Comparison of ENCODE assay signal across 8 cellular contexts in the genomic region with DNA sequence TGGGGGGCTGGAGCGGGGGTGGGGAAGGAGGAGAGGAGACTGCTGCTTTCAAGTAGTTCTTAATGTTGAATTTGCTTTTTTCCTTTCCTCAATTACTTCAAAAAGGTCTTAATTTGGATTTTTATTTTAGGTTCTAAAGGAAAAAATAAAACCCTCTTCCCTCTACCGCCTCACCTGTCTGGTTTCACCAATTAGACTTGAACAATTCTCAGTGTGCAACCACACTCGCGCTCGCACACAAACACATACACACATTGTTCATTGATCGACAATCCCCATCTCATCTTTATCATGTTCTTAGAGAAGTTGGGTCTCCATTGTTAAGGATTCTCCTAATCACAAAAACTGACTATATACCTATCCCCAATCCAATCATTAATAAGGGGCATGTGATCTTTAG.
DNase-seq lines count a peak whose midpoint lies in the region; TF ChIP-seq lines count a peak whose summit lies in the region.

No MANE protein-coding gene starts in this region.

- DNase-seq in BE2C: no peak
- DNase-seq in cerebellar cortex (ENCODE audit: low spot score): no peak
- no peak for DNase-seq in NCI-H2171 treated with DMSO at 0.1 percent for 48 hours (lab: John Stamatoyannopoulos, UW)
- no peak for DNase-seq in DMS153 (lab: John Stamatoyannopoulos, UW)
- no peak for DNase-seq in NCI-H187 (lab: John Stamatoyannopoulos, UW)

- H3K4me1 ChIP-seq in BE2C: peaks cover 15% of the 10 kb centered on the region
- peaks cover 10 to 16% of the 10 kb centered on the region in 2 donors for H3K4me1 ChIP-seq in duodenal mucosa (ENCODE audit: control insufficient read depth in 1 of 2, insufficient read depth in 2 of 2, low read length in 2 of 2)

- H3K36me3 ChIP-seq in BE2C (no peaks in the 10 kb centered on the region), KOPT-K1 (ENCODE audit: insufficient read depth, low read length) (no peaks in the 10 kb centered on the region), duodenal mucosa (ENCODE audit: control insufficient read depth in 1 of 2, insufficient read depth in 2 of 2, low read length in 2 of 2) (no peaks in the 10 kb centered on the region), neural cell (ENCODE audit: insufficient read depth, low read length) (no peaks in the 10 kb centered on the region)

- H2AFZ ChIP-seq in neural cell (ENCODE audit: low read depth, low read length): no peak overlapping the region

- no peak for TF ChIP-seq EP300 in neural cell (conservative IDR thresholded peaks at IDR 0.05; ENCODE audit: poor library complexity, severe bottlenecking)

- H3K79me2 ChIP-seq in neural cell (replicated peaks; ENCODE audit: insufficient read depth, low read length): no peaks in the 10 kb centered on the region

- H3K27ac ChIP-seq in KOPT-K1 (ENCODE audit: low read depth, low read length, poor library complexity, severe bottlenecking): peak overlapping the region; percentile 99
- no peak overlapping the region for H3K27ac ChIP-seq in duodenal mucosa (ENCODE audit: low read depth, low read length)
- peak overlapping the region; percentile 79 for H3K27ac ChIP-seq in neural cell (ENCODE audit: low read length)

- H4K20me1 ChIP-seq in neural cell (ENCODE audit: insufficient read depth): peaks cover 3% of the 10 kb centered on the region

- TF ChIP-seq RAD21 in neural cell (conservative IDR thresholded peaks at IDR 0.05): no peak

- H3K4me2 ChIP-seq in neural cell (ENCODE audit: low read length): peak overlapping the region; percentile 50

- peak overlapping the region; percentile 52 to 83 for H3K9ac ChIP-seq in duodenal mucosa (ENCODE audit: low read depth in 1 of 2, low read length in 2 of 2)
- peak overlapping the region; percentile 73 for H3K9ac ChIP-seq in neural cell (ENCODE audit: low read length)

- H3K9me2 ChIP-seq in neural cell (ENCODE audit: insufficient read depth, low read length): no peaks in the 10 kb centered on the region

- peaks cover 15% of the 10 kb centered on the region for H3F3A ChIP-seq in neural cell (ENCODE audit: insufficient read depth, low read length, poor library complexity, severe bottlenecking)

- peak overlapping the region; percentile 56 for H3K4me3 ChIP-seq in BE2C (ENCODE audit: low read depth, low read length)
- peak overlapping the region; percentile 67 to 81 for H3K4me3 ChIP-seq in duodenal mucosa (ENCODE audit: low read depth in 1 of 2, low read length in 2 of 2)
- peak overlapping the region; percentile 73 for H3K4me3 ChIP-seq in neural cell (ENCODE audit: low read length)

- TF ChIP-seq CTCF in BE2C (IDR thresholded peaks at IDR 0.05; ENCODE audit: low read depth, low read length) (no peak), neural cell (IDR thresholded peaks at IDR 0.05; ENCODE audit: poor library complexity, severe bottlenecking) (no peak)

- no peaks in the 10 kb centered on the region for H3K27me3 ChIP-seq in BE2C
- no peaks in the 10 kb centered on the region for H3K27me3 ChIP-seq in duodenal mucosa (ENCODE audit: control insufficient read depth in 1 of 2, insufficient read depth in 2 of 2, low read length in 2 of 2)
- H3K27me3 ChIP-seq in neural cell (ENCODE audit: insufficient read depth, low read depth, low read length): no peaks in the 10 kb centered on the region

- H3K9me3 ChIP-seq in BE2C (no peaks in the 10 kb centered on the region), KOPT-K1 (ENCODE audit: insufficient read depth, low read length, poor library complexity, severe bottlenecking) (no peaks in the 10 kb centered on the region), duodenal mucosa (ENCODE audit: control insufficient read depth in 1 of 2, low read length in 2 of 2) (no peaks in the 10 kb centered on the region), neural cell (ENCODE audit: low read length) (no peaks in the 10 kb centered on the region)

TF ChIP-seq in neural cell, 6 proteins besides CTCF, POLR2A, EP300 and RAD21:
- TF ChIP-seq, protein P1, sequence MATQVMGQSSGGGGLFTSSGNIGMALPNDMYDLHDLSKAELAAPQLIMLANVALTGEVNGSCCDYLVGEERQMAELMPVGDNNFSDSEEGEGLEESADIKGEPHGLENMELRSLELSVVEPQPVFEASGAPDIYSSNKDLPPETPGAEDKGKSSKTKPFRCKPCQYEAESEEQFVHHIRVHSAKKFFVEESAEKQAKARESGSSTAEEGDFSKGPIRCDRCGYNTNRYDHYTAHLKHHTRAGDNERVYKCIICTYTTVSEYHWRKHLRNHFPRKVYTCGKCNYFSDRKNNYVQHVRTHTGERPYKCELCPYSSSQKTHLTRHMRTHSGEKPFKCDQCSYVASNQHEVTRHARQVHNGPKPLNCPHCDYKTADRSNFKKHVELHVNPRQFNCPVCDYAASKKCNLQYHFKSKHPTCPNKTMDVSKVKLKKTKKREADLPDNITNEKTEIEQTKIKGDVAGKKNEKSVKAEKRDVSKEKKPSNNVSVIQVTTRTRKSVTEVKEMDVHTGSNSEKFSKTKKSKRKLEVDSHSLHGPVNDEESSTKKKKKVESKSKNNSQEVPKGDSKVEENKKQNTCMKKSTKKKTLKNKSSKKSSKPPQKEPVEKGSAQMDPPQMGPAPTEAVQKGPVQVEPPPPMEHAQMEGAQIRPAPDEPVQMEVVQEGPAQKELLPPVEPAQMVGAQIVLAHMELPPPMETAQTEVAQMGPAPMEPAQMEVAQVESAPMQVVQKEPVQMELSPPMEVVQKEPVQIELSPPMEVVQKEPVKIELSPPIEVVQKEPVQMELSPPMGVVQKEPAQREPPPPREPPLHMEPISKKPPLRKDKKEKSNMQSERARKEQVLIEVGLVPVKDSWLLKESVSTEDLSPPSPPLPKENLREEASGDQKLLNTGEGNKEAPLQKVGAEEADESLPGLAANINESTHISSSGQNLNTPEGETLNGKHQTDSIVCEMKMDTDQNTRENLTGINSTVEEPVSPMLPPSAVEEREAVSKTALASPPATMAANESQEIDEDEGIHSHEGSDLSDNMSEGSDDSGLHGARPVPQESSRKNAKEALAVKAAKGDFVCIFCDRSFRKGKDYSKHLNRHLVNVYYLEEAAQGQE (IDR thresholded peaks at IDR 0.05; ENCODE audit: borderline replicate concordance): no peak
- TF ChIP-seq EZH2 (IDR thresholded peaks at IDR 0.05; ENCODE audit: borderline replicate concordance, insufficient read depth, low read length, poor library complexity, severe bottlenecking) (no peak), TAF1 (IDR thresholded peaks at IDR 0.05; ENCODE audit: low read depth) (no peak), POLR2AphosphoS5 (IDR thresholded peaks at IDR 0.05) (no peak), SMC3 (conservative IDR thresholded peaks at IDR 0.05; ENCODE audit: poor library complexity) (no peak), MXI1 (conservative IDR thresholded peaks at IDR 0.05; ENCODE audit: poor library complexity, severe bottlenecking) (no peak)
